Comparison of ENCODE assay signal across 7 cellular contexts in genomic region chr5:692530-693041, GRCh38. TPM values are rescaled to one million over a fixed set of nuclear protein-coding genes. Genes with fewer than 3 reads are reported as not detected.
DNase-seq lines count a peak whose midpoint lies in the region; ATAC-seq, FAIRE-seq and TF ChIP-seq lines count a peak whose summit lies in the region.
"Not testable (repeated sequence)": the region's sequence is repeated elsewhere in the genome, so short reads cannot be mapped to it uniquely, and the experiment has no call there.

No MANE protein-coding gene starts in this region.

- H3K4me1 ChIP-seq in HCT116 (ENCODE audit: control insufficient read depth in 1 of 2, insufficient read depth in 2 of 2, low read length in 2 of 2); Karpas-422 (ENCODE audit: low read length); endodermal cell (ENCODE audit: control insufficient read depth, insufficient read depth, low read length); HepG2 (ENCODE audit: insufficient read depth, low read length); rectal smooth muscle tissue (ENCODE audit: control insufficient read depth, insufficient read depth, low read length): not testable (repeated sequence)

- DNase-seq in HCT116 (ENCODE audit: low read depth, low spot score); Karpas-422; activated T-helper 1 cell treated with anti-CD3 and anti-CD28 coated beads, Interleukin-12 subunit alpha, Interleukin-12 subunit beta, Interleukin-2, Interleukin-4 antibody, amounts not matched to agents 30 ng/mL and 10 ng/mL and 1 ng/mL, durations not matched to agents 14 hours and 24 hours and 36 hours (ENCODE audit: low spot score); HepG2 (ENCODE audit: low spot score): not testable (repeated sequence)
- DNase-seq in endodermal cell, result peak; percentile 61

- CTCF ChIA-PET in HCT116 (lab: Charles Lee); HepG2 (lab: Yijun Ruan, JAX; ENCODE audit: low intra/inter-chr PET ratio, low total read pairs): not testable (repeated sequence)

- intact Hi-C loops in HCT116 (cut with micrococcal nuclease); HepG2 (cut with micrococcal nuclease; ENCODE audit: unreplicated experiment): not testable (repeated sequence)
- intact Hi-C loops in activated T-helper 1 cell treated with anti-CD3 and anti-CD28 coated beads, Interleukin-12 subunit alpha, Interleukin-12 subunit beta, Interleukin-2, Interleukin-4 antibody, amounts not matched to agents 30 ng/mL and 10 ng/mL and 1 ng/mL, durations not matched to agents 14 hours and 24 hours and 36 hours (cut with micrococcal nuclease), result loop anchor here (2.0 to 5.0 kb wide), 4 partner anchors 80 to 220 kb away; partner anchors contain the start of genes BRD9, CEP72, TRIP13 and ZDHHC11B

- H3K4me3 ChIP-seq in HCT116 (replicated peaks in 1 of 2; ENCODE audit: low read depth in 1 of 2, low read length in 2 of 2) (peak overlapping the region; percentile 51 to 58), Karpas-422 (ENCODE audit: low read length) (peak overlapping the region; percentile 57; the same call in 1 of the 2 replicates), HepG2 (replicated peaks in 1 of 3; ENCODE audit: insufficient read depth in 1 of 3, low read depth in 2 of 3, low read length in 3 of 3) (peak overlapping the region in 2 of 3 experiments; percentile 33 to 59; a peak in 3 of 6 replicates), rectal smooth muscle tissue (ENCODE audit: low read length) (peak overlapping the region; percentile 80)
- not testable (repeated sequence) for H3K4me3 ChIP-seq in endodermal cell (ENCODE audit: low read length)

- not testable (repeated sequence) for H2AFZ ChIP-seq in HCT116 (ENCODE audit: low read depth, low read length, poor library complexity, severe bottlenecking); Karpas-422 (ENCODE audit: low read length); HepG2 (ENCODE audit: low read length)

- ATAC-seq in GM18498 (IDR thresholded peaks at IDR 0.05; ENCODE audit: unreplicated experiment), result peak; percentile 24
- ATAC-seq in HCT116, result peak; percentile 31
- peak; percentile 5 for ATAC-seq in HepG2

- H3K36me3 ChIP-seq in HCT116 (ENCODE audit: control insufficient read depth in 1 of 2, insufficient read depth in 2 of 2, low read length in 2 of 2); Karpas-422 (ENCODE audit: insufficient read depth, low read length); endodermal cell (ENCODE audit: control insufficient read depth, insufficient read depth, low read length); HepG2 (replicated peaks in 1 of 2; ENCODE audit: control insufficient read depth in 1 of 2, insufficient read depth in 2 of 2, low read length in 2 of 2); rectal smooth muscle tissue (ENCODE audit: control insufficient read depth, insufficient read depth, low read length): not testable (repeated sequence)

- H3K27ac Mint-ChIP-seq in activated T-helper 1 cell treated with anti-CD3 and anti-CD28 coated beads, Interleukin-12 subunit alpha, Interleukin-12 subunit beta, Interleukin-2, Interleukin-4 antibody, amounts not matched to agents 30 ng/mL and 10 ng/mL and 1 ng/mL, durations not matched to agents 14 hours and 24 hours and 36 hours; endodermal cell: not testable (repeated sequence)

- POLR2A ChIA-PET in HCT116 (lab: Charles Lee); HepG2 (lab: Yijun Ruan, JAX): not testable (repeated sequence)

- H3K36me3 Mint-ChIP-seq in activated T-helper 1 cell treated with anti-CD3 and anti-CD28 coated beads, Interleukin-12 subunit alpha, Interleukin-12 subunit beta, Interleukin-2, Interleukin-4 antibody, amounts not matched to agents 30 ng/mL and 10 ng/mL and 1 ng/mL, durations not matched to agents 14 hours and 24 hours and 36 hours (ENCODE audit: low read depth); endodermal cell (ENCODE audit: low read depth): not testable (repeated sequence)

- H3K4me2 ChIP-seq in HCT116 (ENCODE audit: low read length) (peak overlapping the region; percentile 82), Karpas-422 (ENCODE audit: low read depth, low read length, poor library complexity, severe bottlenecking) (peak overlapping the region; percentile 48), HepG2 (ENCODE audit: low read depth, low read length) (peak overlapping the region; percentile 55)

- not testable (repeated sequence) for H3K27me3 ChIP-seq in HCT116 (ENCODE audit: insufficient read depth, low read length); Karpas-422 (ENCODE audit: low read length); HepG2 (ENCODE audit: control insufficient read depth in 1 of 2, insufficient read depth in 2 of 2, low read length in 2 of 2); rectal smooth muscle tissue (ENCODE audit: control insufficient read depth, insufficient read depth, low read length)
- peaks cover 22% of the 10 kb centered on the region for H3K27me3 ChIP-seq in endodermal cell (ENCODE audit: control insufficient read depth, insufficient read depth, low read length, poor library complexity, severe bottlenecking)

- not testable (repeated sequence) for TF ChIP-seq EP300 in HepG2 (IDR thresholded peaks at IDR 0.05; ENCODE audit: low read depth in 2 of 2, low read length in 2 of 2); HepG2 (CRISPR knock-in tag; IDR thresholded peaks at IDR 0.05; ENCODE audit: borderline replicate concordance)

- H3K27me3 Mint-ChIP-seq in activated T-helper 1 cell treated with anti-CD3 and anti-CD28 coated beads, Interleukin-12 subunit alpha, Interleukin-12 subunit beta, Interleukin-2, Interleukin-4 antibody, amounts not matched to agents 30 ng/mL and 10 ng/mL and 1 ng/mL, durations not matched to agents 14 hours and 24 hours and 36 hours (ENCODE audit: insufficient read depth), result not testable (repeated sequence)
- H3K27me3 Mint-ChIP-seq in endodermal cell (ENCODE audit: insufficient read depth), result peaks cover 19% of the 10 kb centered on the region

- H3K9me2 ChIP-seq in HCT116 (ENCODE audit: insufficient read depth); Karpas-422 (replicated peaks; ENCODE audit: insufficient read depth, low read length): not testable (repeated sequence)

- H3K79me2 ChIP-seq in HCT116 (ENCODE audit: insufficient read depth, low read length); Karpas-422 (ENCODE audit: low read length); HepG2 (ENCODE audit: insufficient read depth, low read length): not testable (repeated sequence)

- not testable (repeated sequence) for H3K9me3 Mint-ChIP-seq in activated T-helper 1 cell treated with anti-CD3 and anti-CD28 coated beads, Interleukin-12 subunit alpha, Interleukin-12 subunit beta, Interleukin-2, Interleukin-4 antibody, amounts not matched to agents 30 ng/mL and 10 ng/mL and 1 ng/mL, durations not matched to agents 14 hours and 24 hours and 36 hours; endodermal cell

- not testable (repeated sequence) for H3K4me1 Mint-ChIP-seq in activated T-helper 1 cell treated with anti-CD3 and anti-CD28 coated beads, Interleukin-12 subunit alpha, Interleukin-12 subunit beta, Interleukin-2, Interleukin-4 antibody, amounts not matched to agents 30 ng/mL and 10 ng/mL and 1 ng/mL, durations not matched to agents 14 hours and 24 hours and 36 hours (ENCODE audit: low read depth); endodermal cell

- 8% methylated on average over 41 of the region's 41 CpGs; no CpG with 5 or more reads in 1 of the 2 experiments for WGBS in endodermal cell (ENCODE audit: insufficient coverage in 1 of 2, insufficient read length in 1 of 2), 2 experiments
- WGBS in HepG2 (ENCODE audit: low lambda C conversion rate), result 0% methylated on average over 11 of the region's 41 CpGs

- not testable (repeated sequence) for H3K9me3 ChIP-seq in HCT116 (ENCODE audit: control insufficient read depth in 1 of 2, insufficient read depth in 1 of 2, low read depth in 1 of 2, low read length in 2 of 2); Karpas-422 (ENCODE audit: low read length); endodermal cell (ENCODE audit: control insufficient read depth, low read length); HepG2 (ENCODE audit: low read length)

- in situ Hi-C loops in HepG2 (cut with HindIII; ENCODE audit: extremely low pct_ligation_motif_present, low pct_unique_long_range_greater_than_20kb), result not testable (repeated sequence)

- H3K4me3 Mint-ChIP-seq in activated T-helper 1 cell treated with anti-CD3 and anti-CD28 coated beads, Interleukin-12 subunit alpha, Interleukin-12 subunit beta, Interleukin-2, Interleukin-4 antibody, amounts not matched to agents 30 ng/mL and 10 ng/mL and 1 ng/mL, durations not matched to agents 14 hours and 24 hours and 36 hours, result peak overlapping the region; percentile 54
- H3K4me3 Mint-ChIP-seq in endodermal cell, result not testable (repeated sequence)

- FAIRE-seq in HepG2 (lab: Jason Lieb, UNC), result not testable (repeated sequence)

- peak overlapping the region; percentile 36; the same call in 1 of the 2 replicates for H3K9ac ChIP-seq in HCT116 (ENCODE audit: low read length)
- not testable (repeated sequence) for H3K9ac ChIP-seq in Karpas-422 (ENCODE audit: low read length); endodermal cell (ENCODE audit: extremely low read depth, low read length, poor library complexity, severe bottlenecking); HepG2 (ENCODE audit: insufficient read depth, low read depth, low read length)
- H3K9ac ChIP-seq in rectal smooth muscle tissue (ENCODE audit: low read length), result peak overlapping the region; percentile 62

- TF ChIP-seq CTCF in HCT116 (IDR thresholded peaks at IDR 0.05 in 2 of 3, conservative IDR thresholded peaks at IDR 0.05 in 1 of 3; ENCODE audit: borderline replicate concordance in 1 of 3, insufficient read depth in 1 of 3, low read depth in 2 of 3, low read length in 2 of 3); endodermal cell (conservative IDR thresholded peaks at IDR 0.05); HepG2 (CRISPR knock-in tag; IDR thresholded peaks at IDR 0.05): not testable (repeated sequence)

- not testable (repeated sequence) for TF ChIP-seq RAD21 in HCT116 (IDR thresholded peaks at IDR 0.05; ENCODE audit: low read depth); HepG2 (CRISPR knock-in tag; IDR thresholded peaks at IDR 0.05)

- not testable (repeated sequence) for BruUV-seq in HCT116 (replicated peaks; lab: Mats Ljungman, UMichigan); HepG2 (replicated peaks; lab: Mats Ljungman, UMichigan)

- H3K27ac ChIP-seq in HCT116 (ENCODE audit: low read depth, low read length); Karpas-422 (ENCODE audit: low read length); endodermal cell (ENCODE audit: low read depth, low read length); HepG2 (ENCODE audit: extremely low read length, insufficient read depth, low read length): not testable (repeated sequence)
- H3K27ac ChIP-seq in rectal smooth muscle tissue (ENCODE audit: low read depth, low read length), result peak overlapping the region; percentile 70

- not testable (repeated sequence) for TF ChIP-seq POLR2A in HCT116 (IDR thresholded peaks at IDR 0.05; ENCODE audit: borderline replicate concordance, extremely low read depth, insufficient read depth, insufficient read length); HepG2 (IDR thresholded peaks at IDR 0.05; ENCODE audit: insufficient read depth in 1 of 2, low read depth in 2 of 2, low read length in 2 of 2)

- H4K20me1 ChIP-seq in HCT116 (ENCODE audit: insufficient read depth); Karpas-422 (ENCODE audit: insufficient read depth, low read depth, low read length); HepG2 (ENCODE audit: insufficient read depth, low read length): not testable (repeated sequence)

- RAD21 ChIA-PET in HCT116 (lab: Charles Lee; ENCODE audit: low non-redundant PET in 1 of 2, low total read pairs in 2 of 2, uncharacterized antibody in 2 of 2, unreplicated experiment in 2 of 2), result not testable (repeated sequence)

RNA-seq across cellular contexts. Expression of gene TPPP, which starts 0.6 kb away (rescaled TPM):
- total RNA-seq in HCT116 (2021; ENCODE audit: unreplicated experiment), result 3.9 TPM
- 3.9 and 4.3 TPM in 2 replicates for polyA plus RNA-seq in HCT116 (2012)
- total RNA-seq in Karpas-422 (2014; rRNA removed; shearing (Covaris generic); ENCODE audit: low replicate concordance), result 1.6 and 1.8 TPM in 2 replicates
- not detected in 2 replicates for total RNA-seq in activated T-helper 1 cell treated with anti-CD3 and anti-CD28 coated beads, Interleukin-12 subunit alpha, Interleukin-12 subunit beta, Interleukin-2, Interleukin-4 antibody, amounts not matched to agents 30 ng/mL and 10 ng/mL and 1 ng/mL, durations not matched to agents 14 hours and 24 hours and 36 hours
- total RNA-seq in endodermal cell, result under 1 TPM; 0.22 to 0.70 TPM
- polyA plus RNA-seq in endodermal cell (2013, experiment 1 of 2), result 2.0 TPM
- polyA plus RNA-seq in endodermal cell (2013, experiment 2 of 2), result 1.5 TPM
- total RNA-seq in HepG2 (2016; rRNA removed; fragmentation: Illumina TruSeq; extraction: Trizol), result 0.04 TPM in 1 of 2 replicates, not detected in the other
- total RNA-seq in HepG2 (2016; cell fraction: cytosol; rRNA removed; fragmentation: Illumina TruSeq; extraction: Trizol; ENCODE audit: low read depth), result not detected in 2 replicates
- total RNA-seq in HepG2 (2016; cell fraction: insoluble cytoplasmic fraction; rRNA removed; fragmentation: Illumina TruSeq; extraction: Trizol), result 0.04 TPM in 1 of 2 replicates, not detected in the other
- 0.03 TPM in 1 of 2 replicates, not detected in the other for total RNA-seq in HepG2 (2016; cell fraction: membrane; rRNA removed; fragmentation: Illumina TruSeq; extraction: Trizol)
- total RNA-seq in HepG2 (2016; cell fraction: nucleus; rRNA removed; fragmentation: Illumina TruSeq; extraction: Trizol), result not detected in 2 replicates
- polyA plus RNA-seq in HepG2 (2011; rRNA removed), result 0.05 and 0.07 TPM in 2 replicates
- 0.04 and 0.07 TPM in 2 replicates for polyA plus RNA-seq in HepG2 (2011; cell fraction: cytosol; rRNA removed)
- 0.07 and 0.16 TPM in 2 replicates for polyA plus RNA-seq in HepG2 (2011; cell fraction: nucleus; rRNA removed)
- 0.17 and 0.20 TPM in 2 replicates for polyA plus RNA-seq in HepG2 (2012)
- polyA plus RNA-seq in HepG2 (2016; cell fraction: cytosol; fragmentation: Illumina TruSeq; extraction: Trizol; ENCODE audit: low read depth), result not detected in 2 replicates
- 0.05 TPM in 1 of 2 replicates, not detected in the other for polyA plus RNA-seq in HepG2 (2016; cell fraction: insoluble cytoplasmic fraction; fragmentation: Illumina TruSeq; extraction: Trizol; ENCODE audit: low read depth)
- polyA plus RNA-seq in HepG2 (2016; cell fraction: membrane; fragmentation: Illumina TruSeq; extraction: Trizol; ENCODE audit: low read depth), result not detected in 2 replicates
- not detected in 2 replicates for polyA plus RNA-seq in HepG2 (2016; cell fraction: nucleus; fragmentation: Illumina TruSeq; extraction: Trizol; ENCODE audit: insufficient read depth, low read depth)
- 0.24 and 0.28 TPM in 2 replicates for polyA minus RNA-seq in HepG2 (2011; rRNA and poly(A)+ RNA removed; ENCODE audit: low replicate concordance)
- polyA minus RNA-seq in HepG2 (2011; cell fraction: cytosol; rRNA and poly(A)+ RNA removed), result 0.10 and 0.18 TPM in 2 replicates
- polyA minus RNA-seq in HepG2 (2011; cell fraction: nucleus; rRNA and poly(A)+ RNA removed), result 0.12 TPM in 1 of 2 replicates, not detected in the other
